In the genomic region with DNA sequence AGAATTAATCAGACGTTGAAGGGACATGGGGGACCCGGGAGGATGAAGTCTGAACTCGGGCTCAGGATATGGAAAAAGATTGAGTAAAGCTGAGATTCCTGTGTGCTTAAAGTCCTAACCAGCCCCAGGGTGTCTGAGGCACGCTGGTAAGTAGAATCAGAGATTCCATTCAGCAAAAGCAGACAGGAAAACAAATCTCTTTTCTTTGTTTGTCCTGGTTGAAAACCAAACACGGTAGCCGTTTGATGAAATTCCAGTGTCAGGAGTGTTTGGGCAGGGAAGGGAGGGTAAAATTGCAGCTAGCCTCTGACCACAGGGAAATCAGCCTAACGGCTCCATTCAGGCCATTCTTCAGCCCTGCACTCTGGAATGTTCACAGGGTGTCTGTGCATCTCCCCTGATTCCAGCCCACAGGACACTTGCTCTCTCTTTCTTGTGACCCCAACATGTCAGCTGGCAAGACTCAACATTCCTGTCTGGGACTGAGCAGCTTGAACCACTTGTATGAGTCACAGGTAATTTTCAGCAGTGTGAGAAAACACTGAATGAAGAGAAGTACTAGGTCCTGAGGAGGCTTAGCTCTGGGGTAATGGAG, we compare ENCODE assay signal across 8 cellular contexts. TPM values are rescaled to one million over a fixed set of nuclear protein-coding genes. Genes with fewer than 3 reads are reported as not detected.
DNase-seq lines count a peak whose midpoint lies in the region; ATAC-seq and TF ChIP-seq lines count a peak whose summit lies in the region.

No MANE protein-coding gene starts in this region.

- no peak for TF ChIP-seq CTCF in activated CD8-positive, alpha-beta T cell treated with anti-CD3 and anti-CD28 coated beads for 36 hours (IDR thresholded peaks at IDR 0.05)

- H3K4me1 Mint-ChIP-seq in stimulated activated naive CD8-positive, alpha-beta T cell treated with anti-CD3 and anti-CD28 coated beads, Interleukin-15, amount 100 ng/mL, for 72 hours, result peaks cover 35% of the 10 kb centered on the region
- peaks cover 32% of the 10 kb centered on the region for H3K4me1 Mint-ChIP-seq in activated CD8-positive, alpha-beta T cell treated with anti-CD3 and anti-CD28 coated beads for 36 hours (ENCODE audit: low read depth)
- peaks cover 13% of the 10 kb centered on the region for H3K4me1 Mint-ChIP-seq in T-helper 17 cell

- no peak for DNase-seq in stimulated activated naive CD8-positive, alpha-beta T cell treated with anti-CD3 and anti-CD28 coated beads, Interleukin-15, Interleukin-2, amounts not matched to agents 100 U/mL and 50 U/mL, for 24 hours
- DNase-seq in stimulated activated naive CD8-positive, alpha-beta T cell treated with anti-CD3 and anti-CD28 coated beads, Interleukin-15, amount 100 ng/mL, for 72 hours, result no peak
- DNase-seq in activated CD8-positive, alpha-beta T cell treated with anti-CD3 and anti-CD28 coated beads for 36 hours, result no peak
- DNase-seq in left ventricle myocardium superior, result no peak
- DNase-seq in T-helper 17 cell, result no peak
- DNase-seq in NK-92 treated with Interleukin-12 subunit alpha and Interleukin-12 subunit beta, amount 100 ng/mL, for 24 hours (lab: John Stamatoyannopoulos, UW), result no peak
- DNase-seq in DMS 273 treated with DMSO at 0.1 percent for 48 hours (lab: John Stamatoyannopoulos, UW), result no peak

- no peak overlapping the region for H3K4me3 ChIP-seq in skin epidermis

- CTCF ChIA-PET in activated CD8-positive, alpha-beta T cell treated with anti-CD3 and anti-CD28 coated beads for 36 hours (lab: Charles Lee), result interaction anchor here (0.9 to 3.0 kb wide), 5 partner anchors 10 to 461 kb away, joined by 3 to 9 read pairs (median 4); no protein-coding TSS in a partner anchor

- no peaks in the 10 kb centered on the region for H3K9me3 ChIP-seq in T-helper 17 cell (ENCODE audit: control insufficient read depth, low read length, poor library complexity, severe bottlenecking)

- H3K27me3 Mint-ChIP-seq in stimulated activated naive CD8-positive, alpha-beta T cell treated with anti-CD3 and anti-CD28 coated beads, Interleukin-15, amount 100 ng/mL, for 72 hours, result no peaks in the 10 kb centered on the region
- H3K27me3 Mint-ChIP-seq in activated CD8-positive, alpha-beta T cell treated with anti-CD3 and anti-CD28 coated beads for 36 hours, result no peaks in the 10 kb centered on the region
- H3K27me3 Mint-ChIP-seq in T-helper 17 cell, result no peaks in the 10 kb centered on the region

- peak overlapping the region in 20 of 21 experiments; percentile 36 to 89 (median 78) for H3K27ac ChIP-seq in skin epidermis

- no peaks in the 10 kb centered on the region for H3K9me3 Mint-ChIP-seq in stimulated activated naive CD8-positive, alpha-beta T cell treated with anti-CD3 and anti-CD28 coated beads, Interleukin-15, amount 100 ng/mL, for 72 hours
- no peaks in the 10 kb centered on the region for H3K9me3 Mint-ChIP-seq in activated CD8-positive, alpha-beta T cell treated with anti-CD3 and anti-CD28 coated beads for 36 hours

- ATAC-seq in stimulated activated naive CD8-positive, alpha-beta T cell treated with anti-CD3 and anti-CD28 coated beads, Interleukin-15, Interleukin-2, amounts not matched to agents 100 U/mL and 50 U/mL, for 24 hours, result peak; percentile 55
- no peak for ATAC-seq in stimulated activated naive CD8-positive, alpha-beta T cell treated with anti-CD3 and anti-CD28 coated beads, Interleukin-15, amount 100 ng/mL, for 72 hours
- ATAC-seq in activated CD8-positive, alpha-beta T cell treated with anti-CD3 and anti-CD28 coated beads for 36 hours, result peak; percentile 34
- peak; percentile 53 for ATAC-seq in left ventricle myocardium superior
- ATAC-seq in T-helper 17 cell, result no peak

- no peak overlapping the region for H3K4me3 Mint-ChIP-seq in stimulated activated naive CD8-positive, alpha-beta T cell treated with anti-CD3 and anti-CD28 coated beads, Interleukin-15, amount 100 ng/mL, for 72 hours
- peak overlapping the region; percentile 86 for H3K4me3 Mint-ChIP-seq in activated CD8-positive, alpha-beta T cell treated with anti-CD3 and anti-CD28 coated beads for 36 hours
- no peak overlapping the region for H3K4me3 Mint-ChIP-seq in T-helper 17 cell

- intact Hi-C loops in activated CD8-positive, alpha-beta T cell treated with anti-CD3 and anti-CD28 coated beads for 36 hours (cut with micrococcal nuclease), result no loop called here
- intact Hi-C loops in left ventricle myocardium superior (cut with micrococcal nuclease), result no loop called here

- H3K36me3 Mint-ChIP-seq in activated CD8-positive, alpha-beta T cell treated with anti-CD3 and anti-CD28 coated beads for 36 hours (ENCODE audit: low read depth), result peaks cover 5% of the 10 kb centered on the region
- peaks cover 3% of the 10 kb centered on the region for H3K36me3 Mint-ChIP-seq in T-helper 17 cell (ENCODE audit: low read depth)

- no peak overlapping the region for H3K27ac Mint-ChIP-seq in stimulated activated naive CD8-positive, alpha-beta T cell treated with anti-CD3 and anti-CD28 coated beads, Interleukin-15, amount 100 ng/mL, for 72 hours
- peak overlapping the region; percentile 79 for H3K27ac Mint-ChIP-seq in activated CD8-positive, alpha-beta T cell treated with anti-CD3 and anti-CD28 coated beads for 36 hours
- no peak overlapping the region for H3K27ac Mint-ChIP-seq in T-helper 17 cell

- POLR2A ChIA-PET in activated CD8-positive, alpha-beta T cell treated with anti-CD3 and anti-CD28 coated beads for 36 hours (lab: Charles Lee), result interaction anchor here (1.0 to 1.4 kb wide), 5 partner anchors 9 to 119 kb away, joined by 3 to 5 read pairs (median 4); no protein-coding TSS in a partner anchor

RNA-seq across cellular contexts. Expression of gene NINJ2, which starts 31.0 kb away (rescaled TPM):
- 1 to 10 TPM; 2.2 to 2.5 TPM for total RNA-seq in activated CD8-positive, alpha-beta T cell treated with anti-CD3 and anti-CD28 coated beads for 36 hours
- total RNA-seq in left ventricle myocardium superior (5.3 TPM), T-helper 17 cell (1 to 10 TPM; 6.1 to 6.3 TPM)

Comparison
In these comparisons a context has a peak if more than half of its experiments do, and no peak if none do; other contexts are left out.
1. ATAC-seq: peak in stimulated activated naive CD8-positive, alpha-beta T cell treated with anti-CD3 and anti-CD28 coated beads, Interleukin-15, Interleukin-2, amounts not matched to agents 100 U/mL and 50 U/mL, for 24 hours (single experiment), activated CD8-positive, alpha-beta T cell treated with anti-CD3 and anti-CD28 coated beads for 36 hours (single experiment) and left ventricle myocardium superior (single experiment); none in stimulated activated naive CD8-positive, alpha-beta T cell treated with anti-CD3 and anti-CD28 coated beads, Interleukin-15, amount 100 ng/mL, for 72 hours (single experiment) and T-helper 17 cell (single experiment).